Comparison of ENCODE assay signal across 15 cellular contexts in genomic region chr7:154339169-154339568, GRCh38.
DNase-seq lines count a peak whose midpoint lies in the region; ATAC-seq and TF ChIP-seq lines count a peak whose summit lies in the region.
"Had no signal": no experiment of that assay in that cellular context is flagged by ENCODE, and none has a peak within 500 bp of the region (broad histone marks: within the 10 kb centered on the region; RNA-seq: fewer than 3 reads in every experiment).

No MANE protein-coding gene starts in this region.

- peaks cover 7 to 37% (median 14%) of the 10 kb centered on the region in 7 donors for H3K9me3 Mint-ChIP-seq in CD14-positive monocyte

- H3K36me3 Mint-ChIP-seq in CD14-positive monocyte: no peaks in the 10 kb centered on the region
- H3K36me3 Mint-ChIP-seq: CD8-positive, alpha-beta memory T cell had no signal

- H3K4me1 Mint-ChIP-seq in CD14-positive monocyte: no peaks in the 10 kb centered on the region
- H3K4me1 Mint-ChIP-seq: CD8-positive, alpha-beta memory T cell had no signal

- peak; percentile 8 for ATAC-seq in upper lobe of right lung
- ATAC-seq: GM12878, K562 had no signal

- H3K4me1 ChIP-seq in upper lobe of right lung: no peaks in the 10 kb centered on the region
- H3K4me1 ChIP-seq: Caco-2, HAP-1 had no signal

- intact Hi-C loops in upper lobe of right lung (cut with DNase I) (no loop called here), CD14-positive monocyte (cut with micrococcal nuclease) (no loop called here)

- no peaks in the 10 kb centered on the region for H3K27me3 ChIP-seq in upper lobe of right lung

- no peaks in the 10 kb centered on the region for H3K36me3 ChIP-seq in upper lobe of right lung
- H3K36me3 ChIP-seq: HAP-1 had no signal

- H3K9me3 ChIP-seq in upper lobe of right lung: no peaks in the 10 kb centered on the region
- H3K9me3 ChIP-seq: Caco-2, HAP-1 had no signal

- H3K4me3 ChIP-seq in upper lobe of right lung: no peak overlapping the region
- H3K4me3 ChIP-seq: GM12878, GM23248, HAP-1, K562 had no signal

- H3K27ac ChIP-seq in upper lobe of right lung: no peak overlapping the region
- H3K27ac ChIP-seq: GM23248, HL-60 had no signal

- H3K27me3 Mint-ChIP-seq in CD14-positive monocyte (ENCODE audit: low read depth in 3 of 3): peaks cover 0 to 2% (median 0%) of the 10 kb centered on the region in 3 donors

- DNase-seq in astrocyte of the hippocampus (ENCODE audit: low read depth, low spot score) (peak; percentile 1), ecto neural progenitor cell (ENCODE audit: low spot score) (peak; percentile 21), medulla oblongata (ENCODE audit: extremely low spot score) (peak; percentile 27), upper lobe of right lung (no peak), CD14-positive monocyte (ENCODE audit: low spot score) (no peak), NCI-H1417 treated with DMSO at 0.1 percent for 48 hours (lab: John Stamatoyannopoulos, UW) (no peak), DMS153 (lab: John Stamatoyannopoulos, UW) (no peak)
- DNase-seq: Caco-2; CD8-positive, alpha-beta memory T cell; GM23248; HFFc6 had no signal

- no peak overlapping the region for H3K27ac Mint-ChIP-seq in CD14-positive monocyte
- H3K27ac Mint-ChIP-seq: CD8-positive, alpha-beta memory T cell; HFFc6 had no signal

- TF ChIP-seq CTCF in upper lobe of right lung (IDR thresholded peaks at IDR 0.05) (no peak), CD14-positive monocyte (IDR thresholded peaks at IDR 0.05) (no peak)

- no peak overlapping the region for H3K4me3 Mint-ChIP-seq in CD14-positive monocyte
- H3K4me3 Mint-ChIP-seq: CD8-positive, alpha-beta memory T cell; HFFc6 had no signal

Comparison
In these comparisons a context has a peak if more than half of its experiments do, and no peak if none do; other contexts are left out.
1. DNase-seq: peak in astrocyte of the hippocampus (single experiment), ecto neural progenitor cell (single experiment) and medulla oblongata (single experiment); none in upper lobe of right lung (single experiment), CD14-positive monocyte (single experiment), NCI-H1417 treated with DMSO at 0.1 percent for 48 hours (single experiment) and DMS153 (single experiment).